15 cellular contexts compared by ENCODE assay signal in genomic region chr15:64386291-64386690, GRCh38.
"Had no signal": no experiment of that assay in that cellular context is flagged by ENCODE, and none has a peak within 500 bp of the region (broad histone marks: within the 10 kb centered on the region; RNA-seq: fewer than 3 reads in every experiment).

No MANE protein-coding gene starts in this region.

- H3K9me3 Mint-ChIP-seq: activated CD4-positive, alpha-beta T cell treated with anti-CD3 and anti-CD28 coated beads, Interleukin-2, amount 10 ng/mL, durations not matched to agents 24 days and 14 days; activated naive CD4-positive, alpha-beta T cell treated with anti-CD3 and anti-CD28 coated beads, Interleukin-2, amount 10 ng/mL, durations not matched to agents 7 days and 5 days; activated naive CD8-positive, alpha-beta T cell treated with anti-CD3 and anti-CD28 coated beads, Interleukin-2, amount 50 U/mL, for 24 hours; mesothelial cell of epicardium; T-helper 1 cell treated with Interleukin-12 subunit alpha and Interleukin-12 subunit beta and Interleukin-4 antibody, amounts not matched to agents 30 μg/mL and 1 μg/mL, for 36 hours had no signal

- ATAC-seq: activated naive CD8-positive, alpha-beta T cell treated with anti-CD3 and anti-CD28 coated beads, Interleukin-2, amount 50 U/mL, for 24 hours; left cardiac atrium; lower lobe of right lung; psoas muscle; right cardiac atrium had no signal

- H3K27ac Mint-ChIP-seq: activated naive CD8-positive, alpha-beta T cell treated with anti-CD3 and anti-CD28 coated beads, Interleukin-2, amount 50 U/mL, for 24 hours; T-helper 1 cell treated with Interleukin-12 subunit alpha and Interleukin-12 subunit beta and Interleukin-4 antibody, amounts not matched to agents 30 μg/mL and 1 μg/mL, for 36 hours had no signal

- H3K36me3 ChIP-seq: brain microvascular endothelial cell, lower lobe of right lung had no signal

- H3K27me3 Mint-ChIP-seq: activated CD4-positive, alpha-beta T cell treated with anti-CD3 and anti-CD28 coated beads, Interleukin-2, amount 10 ng/mL, durations not matched to agents 24 days and 14 days; activated naive CD8-positive, alpha-beta T cell treated with anti-CD3 and anti-CD28 coated beads, Interleukin-2, amount 50 U/mL, for 24 hours had no signal

- DNase-seq: activated CD4-positive, alpha-beta T cell treated with anti-CD3 and anti-CD28 coated beads, Interleukin-2, amount 10 ng/mL, durations not matched to agents 24 days and 14 days; activated effector memory CD4-positive, alpha-beta T cell treated with Interleukin-2 at 50 U/mL for 16 hours; activated naive CD4-positive, alpha-beta T cell treated with anti-CD3 and anti-CD28 coated beads, Interleukin-2, amount 10 ng/mL, durations not matched to agents 7 days and 5 days; activated naive CD8-positive, alpha-beta T cell treated with anti-CD3 and anti-CD28 coated beads, Interleukin-2, amount 50 U/mL, for 24 hours; anterior cingulate cortex; brain microvascular endothelial cell; central memory CD4-positive, alpha-beta T cell; dorsolateral prefrontal cortex; left cardiac atrium; lower lobe of right lung; psoas muscle; right cardiac atrium; testis had no signal

- H3K27me3 ChIP-seq: brain microvascular endothelial cell, dorsolateral prefrontal cortex, testis had no signal

- H3K9me3 ChIP-seq: lower lobe of right lung, psoas muscle, testis had no signal

- H3K36me3 Mint-ChIP-seq: mesothelial cell of epicardium had no signal

- H3K27ac ChIP-seq: brain microvascular endothelial cell had no signal
